In genomic region chr22:32042924-32043323, GRCh38 we compare ENCODE assay signal across 17 cellular contexts. TPM values are rescaled to one million over a fixed set of nuclear protein-coding genes. Genes with fewer than 3 reads are reported as not detected.
DNase-seq lines count a peak whose midpoint lies in the region; ATAC-seq and TF ChIP-seq lines count a peak whose summit lies in the region.
"Had no signal": no experiment of that assay in that cellular context is flagged by ENCODE, and none has a peak within 500 bp of the region (broad histone marks: within the 10 kb centered on the region; RNA-seq: fewer than 3 reads in every experiment).

SLC5A1 (plus strand) TSS chr22:32043261; CDS start chr22:32043282, 21 bp downstream.

- peaks cover 3% of the 10 kb centered on the region; the same call in 1 of the 2 replicates for H3K4me1 Mint-ChIP-seq in WTC11
- no peaks in the 10 kb centered on the region for H3K4me1 Mint-ChIP-seq in activated CD4-positive, alpha-beta T cell treated with anti-CD3 and anti-CD28 coated beads, Interleukin-2, amount 10 ng/mL, durations not matched to agents 24 days and 14 days
- H3K4me1 Mint-ChIP-seq in endothelial cell (ENCODE audit: unreplicated experiment): peaks cover 11% of the 10 kb centered on the region
- H3K4me1 Mint-ChIP-seq: activated CD4-positive, alpha-beta T cell treated with anti-CD3 and anti-CD28 coated beads for 36 hours; brain had no signal

- no peak within 1 kb of the TSS for H3K4me3 Mint-ChIP-seq in WTC11
- H3K4me3 Mint-ChIP-seq in activated CD4-positive, alpha-beta T cell treated with anti-CD3 and anti-CD28 coated beads, Interleukin-2, amount 10 ng/mL, durations not matched to agents 24 days and 14 days: no peak within 1 kb of the TSS
- H3K4me3 Mint-ChIP-seq in endothelial cell (ENCODE audit: unreplicated experiment): no peak within 1 kb of the TSS
- H3K4me3 Mint-ChIP-seq: activated CD4-positive, alpha-beta T cell treated with anti-CD3 and anti-CD28 coated beads for 36 hours; brain had no signal

- H3K36me3 ChIP-seq in upper lobe of right lung: no peaks in the 10 kb centered on the region
- H3K36me3 ChIP-seq: ovary, SJSA1 had no signal

- H3K27ac Mint-ChIP-seq in WTC11 (no peak within 1 kb of the TSS), endothelial cell (ENCODE audit: unreplicated experiment) (no peak within 1 kb of the TSS)
- no peak within 1 kb of the TSS for H3K27ac Mint-ChIP-seq in activated CD4-positive, alpha-beta T cell treated with anti-CD3 and anti-CD28 coated beads, Interleukin-2, amount 10 ng/mL, durations not matched to agents 24 days and 14 days
- H3K27ac Mint-ChIP-seq: activated CD4-positive, alpha-beta T cell treated with anti-CD3 and anti-CD28 coated beads for 36 hours had no signal

- H3K9me3 ChIP-seq in upper lobe of right lung: no peaks in the 10 kb centered on the region
- H3K9me3 ChIP-seq: ovary, SJSA1 had no signal

- DNase-seq in activated CD4-positive, alpha-beta T cell treated with anti-CD3 and anti-CD28 coated beads, Interleukin-2, amount 50 U/mL, for 1 hour: peak; percentile 1
- DNase-seq in activated CD4-positive, alpha-beta T cell treated with anti-CD3 and anti-CD28 coated beads for 48 hours: no peak
- DNase-seq in WTC11 (ENCODE audit: low spot score): peak; percentile 12
- DNase-seq in kidney tubule cell (ENCODE audit: low spot score): peak; percentile 33
- peak; percentile 73 for DNase-seq in upper lobe of right lung
- no peak for DNase-seq in activated CD4-positive, alpha-beta T cell treated with anti-CD3 and anti-CD28 coated beads, Interleukin-2, amount 10 ng/mL, durations not matched to agents 24 days and 14 days
- no peak for DNase-seq in endothelial cell (ENCODE audit: low spot score)
- DNase-seq in GM10266 (ENCODE audit: extremely low spot score): no peak
- DNase-seq: activated CD4-positive, alpha-beta T cell treated with anti-CD3 and anti-CD28 coated beads for 36 hours; activated effector memory CD4-positive, alpha-beta T cell treated with Interleukin-2 at 50 U/mL for 16 hours; kidney glomerular epithelial cell; NCI-H1694 treated with DMSO at 0.1 percent for 48 hours; ovary; stimulated activated CD4-positive, alpha-beta T cell treated with anti-CD3 and anti-CD28 coated beads, Interleukin-2, amount 100 ng/mL, for 48 hours had no signal

- CTCF ChIA-PET in WTC11 (lab: Charles Lee): interaction anchor here (0.7 to 3.8 kb wide), 6 partner anchors 36 to 85 kb away, joined by 3 to 25 read pairs (median 4); no protein-coding TSS in a partner anchor

- intact Hi-C loops in upper lobe of right lung (cut with DNase I): no loop called here
- intact Hi-C loops in activated CD4-positive, alpha-beta T cell treated with anti-CD3 and anti-CD28 coated beads, Interleukin-2, amount 10 ng/mL, durations not matched to agents 24 days and 14 days (cut with micrococcal nuclease): no loop called here

- no peak within 1 kb of the TSS for H3K4me3 ChIP-seq in upper lobe of right lung
- H3K4me3 ChIP-seq: ovary, SJSA1 had no signal

- TF ChIP-seq CTCF in WTC11 (IDR thresholded peaks at IDR 0.05): no peak
- TF ChIP-seq CTCF in upper lobe of right lung (IDR thresholded peaks at IDR 0.05): no peak
- no peak for TF ChIP-seq CTCF in endothelial cell (IDR thresholded peaks at IDR 0.05; ENCODE audit: unreplicated experiment)
- TF ChIP-seq CTCF in GM10266 (IDR thresholded peaks at IDR 0.05; ENCODE audit: control insufficient read depth, insufficient read depth, low read depth, missing control alignments): no peak

- H3K9me3 Mint-ChIP-seq in WTC11: no peaks in the 10 kb centered on the region
- no peaks in the 10 kb centered on the region for H3K9me3 Mint-ChIP-seq in activated CD4-positive, alpha-beta T cell treated with anti-CD3 and anti-CD28 coated beads, Interleukin-2, amount 10 ng/mL, durations not matched to agents 24 days and 14 days
- no peaks in the 10 kb centered on the region for H3K9me3 Mint-ChIP-seq in endothelial cell (ENCODE audit: unreplicated experiment)
- H3K9me3 Mint-ChIP-seq: brain had no signal

- ATAC-seq in WTC11: no peak; the same call in 1 of the 2 replicates
- peak; percentile 82 for ATAC-seq in upper lobe of right lung
- ATAC-seq: activated CD4-positive, alpha-beta T cell treated with anti-CD3 and anti-CD28 coated beads for 36 hours had no signal

- POLR2A ChIA-PET in WTC11 (lab: Charles Lee): interaction anchor here (0.5 kb wide), 1 partner anchor 1358 kb away, joined by 5 read pairs; no protein-coding TSS in a partner anchor

- H3K27me3 Mint-ChIP-seq in WTC11 (ENCODE audit: low read depth): peaks cover 21% of the 10 kb centered on the region
- H3K27me3 Mint-ChIP-seq in activated CD4-positive, alpha-beta T cell treated with anti-CD3 and anti-CD28 coated beads, Interleukin-2, amount 10 ng/mL, durations not matched to agents 24 days and 14 days: peaks cover 75% of the 10 kb centered on the region
- no peaks in the 10 kb centered on the region for H3K27me3 Mint-ChIP-seq in endothelial cell (ENCODE audit: unreplicated experiment)

- H3K36me3 Mint-ChIP-seq in WTC11: no peaks in the 10 kb centered on the region
- H3K36me3 Mint-ChIP-seq in activated CD4-positive, alpha-beta T cell treated with anti-CD3 and anti-CD28 coated beads, Interleukin-2, amount 10 ng/mL, durations not matched to agents 24 days and 14 days (ENCODE audit: low read depth): no peaks in the 10 kb centered on the region
- H3K36me3 Mint-ChIP-seq in endothelial cell (ENCODE audit: low read depth, unreplicated experiment): no peaks in the 10 kb centered on the region
- H3K36me3 Mint-ChIP-seq: brain had no signal

- H3K4me1 ChIP-seq in upper lobe of right lung: no peaks in the 10 kb centered on the region
- H3K4me1 ChIP-seq: SJSA1 had no signal

- H3K27me3 ChIP-seq in upper lobe of right lung: peaks cover 14% of the 10 kb centered on the region
- H3K27me3 ChIP-seq: ovary had no signal

- no peak within 1 kb of the TSS for H3K27ac ChIP-seq in upper lobe of right lung
- H3K27ac ChIP-seq: ovary, SJSA1 had no signal

TF ChIP-seq in WTC11, 78 proteins besides CTCF, POLR2A, EP300 and RAD21:
- no peak for TF ChIP-seq OVOL2 (CRISPR knock-in tag; IDR thresholded peaks at IDR 0.05; ENCODE audit: borderline replicate concordance)
- TF ChIP-seq ATF3 (CRISPR knock-in tag; conservative IDR thresholded peaks at IDR 0.05): no peak

RNA-seq across cellular contexts. Expression of gene SLC5A1, which starts in this region (rescaled TPM):
- total RNA-seq in WTC11 (2021) (not detected in 3 replicates), upper lobe of right lung (1.3 TPM), endothelial cell (ENCODE audit: unreplicated experiment) (0.26 TPM)
- total RNA-seq in activated CD4-positive, alpha-beta T cell treated with anti-CD3 and anti-CD28 coated beads, Interleukin-2, amount 10 ng/mL, durations not matched to agents 24 days and 14 days: not detected in 2 replicates
- total RNA-seq: activated CD4-positive, alpha-beta T cell treated with anti-CD3 and anti-CD28 coated beads for 36 hours; Daoy; SJSA1 had no signal

Comparison
In these comparisons a context has a peak if more than half of its experiments do, and no peak if none do; other contexts are left out.
1. DNase-seq: peak in activated CD4-positive, alpha-beta T cell treated with anti-CD3 and anti-CD28 coated beads, Interleukin-2, amount 50 U/mL, for 1 hour (single experiment), kidney tubule cell (single experiment) and upper lobe of right lung (single experiment); none in activated CD4-positive, alpha-beta T cell treated with anti-CD3 and anti-CD28 coated beads for 48 hours (single experiment), activated CD4-positive, alpha-beta T cell treated with anti-CD3 and anti-CD28 coated beads, Interleukin-2, amount 10 ng/mL, durations not matched to agents 24 days and 14 days (single experiment), endothelial cell (single experiment) and GM10266 (single experiment).
2. Peak in DNase-seq in WTC11; RNA of the gene not detected or under 1 TPM.